In genomic region chr9:127154390-127155191, GRCh38 we compare ENCODE assay signal across 8 cellular contexts. TPM values are rescaled to one million over a fixed set of nuclear protein-coding genes. Genes with fewer than 3 reads are reported as not detected.
DNase-seq lines count a peak whose midpoint lies in the region; ATAC-seq and TF ChIP-seq lines count a peak whose summit lies in the region.

No MANE protein-coding gene starts in this region.

- H3K9me3 ChIP-seq in Karpas-422 (ENCODE audit: low read length) (no peaks in the 10 kb centered on the region), parathyroid adenoma (ENCODE audit: control insufficient read depth, low read length) (no peaks in the 10 kb centered on the region), thyroid gland (no peaks in the 10 kb centered on the region), trophoblast cell (ENCODE audit: insufficient read depth, low read depth, low read length) (no peaks in the 10 kb centered on the region)

- no peaks in the 10 kb centered on the region for H3K9me2 ChIP-seq in Karpas-422 (replicated peaks; ENCODE audit: insufficient read depth, low read length)

- H3K27ac ChIP-seq in Karpas-422 (ENCODE audit: low read length) (no peak overlapping the region), parathyroid adenoma (no peak overlapping the region), thyroid gland (no peak overlapping the region), trophoblast cell (ENCODE audit: low read depth, low read length) (no peak overlapping the region)

- H4K91ac ChIP-seq in trophoblast cell (ENCODE audit: low read depth, low read length) = no peak overlapping the region

- H3K4ac ChIP-seq in trophoblast cell (ENCODE audit: low read depth, low read length) = no peak overlapping the region

- no peak for ATAC-seq in HG03432 (IDR thresholded peaks at IDR 0.05; ENCODE audit: unreplicated experiment)

- H2AFZ ChIP-seq in Karpas-422 (ENCODE audit: low read length) = no peak overlapping the region
- no peak overlapping the region for H2AFZ ChIP-seq in parathyroid adenoma
- no peak overlapping the region for H2AFZ ChIP-seq in trophoblast cell (ENCODE audit: insufficient read depth, low read length, poor library complexity)

- no peaks in the 10 kb centered on the region for H3K79me1 ChIP-seq in trophoblast cell (ENCODE audit: low read length)

- H2BK120ac ChIP-seq in trophoblast cell (ENCODE audit: insufficient read depth, low read length, poor library complexity) = no peak overlapping the region

- no peak overlapping the region for H4K8ac ChIP-seq in trophoblast cell (ENCODE audit: low read depth, low read length)

- H3K79me2 ChIP-seq in Karpas-422 (ENCODE audit: low read length) (no peaks in the 10 kb centered on the region), parathyroid adenoma (no peaks in the 10 kb centered on the region), trophoblast cell (ENCODE audit: control insufficient read depth, insufficient read depth, low read length, poor library complexity) (no peaks in the 10 kb centered on the region)

- no peak overlapping the region for H2BK12ac ChIP-seq in trophoblast cell (ENCODE audit: low read length)

- H3K4me1 ChIP-seq in Karpas-422 (ENCODE audit: low read length) (peaks cover 9% of the 10 kb centered on the region), parathyroid adenoma (no peaks in the 10 kb centered on the region), thyroid gland (peaks cover 4 to 5% of the 10 kb centered on the region in 2 donors), trophoblast cell (ENCODE audit: control insufficient read depth in 1 of 2, insufficient read depth in 2 of 2, low read length in 2 of 2) (peaks cover 0 to 7% of the 10 kb centered on the region in 2 experiments)

- TF ChIP-seq CTCF in GM13977 (IDR thresholded peaks at IDR 0.05; ENCODE audit: extremely low read depth, insufficient read depth, missing control alignments) (no peak), parathyroid adenoma (IDR thresholded peaks at IDR 0.05) (no peak), thyroid gland (IDR thresholded peaks at IDR 0.05) (no peak)

- H3K14ac ChIP-seq in trophoblast cell (ENCODE audit: low read length) = no peak overlapping the region

- WGBS in thyroid gland, 2 donors = 57 to 58% methylated on average over 13 of the region's 13 CpGs
- WGBS in trophoblast cell (ENCODE audit: extremely low coverage, insufficient coverage, insufficient read length) = no CpG with 5 or more reads among the region's 13 CpGs

- H3K36me3 ChIP-seq in Karpas-422 (ENCODE audit: insufficient read depth, low read length) (no peaks in the 10 kb centered on the region), parathyroid adenoma (ENCODE audit: control insufficient read depth, insufficient read depth, low read length) (no peaks in the 10 kb centered on the region), thyroid gland (no peaks in the 10 kb centered on the region), trophoblast cell (ENCODE audit: control insufficient read depth in 1 of 2, insufficient read depth in 2 of 2, low read length in 2 of 2) (no peaks in the 10 kb centered on the region)

- H4K20me1 ChIP-seq in Karpas-422 (ENCODE audit: insufficient read depth, low read depth, low read length) = 0 out of 2 replicates have a peak, but pooled peaks cover 14% of the 10 kb centered on the region

- H3K9ac ChIP-seq in Karpas-422 (ENCODE audit: low read length) (no peak overlapping the region), parathyroid adenoma (no peak overlapping the region), trophoblast cell (ENCODE audit: low read length) (no peak overlapping the region)

- in situ Hi-C loops in GM13977 (cut with MboI; ENCODE audit: low pct_unique_long_range_greater_than_20kb, low sequenced_read_pairs, unreplicated experiment) = no loop called here

- no peak overlapping the region for H3K18ac ChIP-seq in trophoblast cell (ENCODE audit: low read length)

- H3K4me3 ChIP-seq in Karpas-422 (ENCODE audit: low read length) (no peak overlapping the region), parathyroid adenoma (ENCODE audit: low read depth, low read length) (no peak overlapping the region), thyroid gland (replicated peaks in 1 of 3) (no peak overlapping the region), trophoblast cell (ENCODE audit: low read depth, low read length) (no peak overlapping the region)

- H3K27me3 ChIP-seq in Karpas-422 (ENCODE audit: low read length) (no peaks in the 10 kb centered on the region), parathyroid adenoma (ENCODE audit: control insufficient read depth, insufficient read depth, low read length) (no peaks in the 10 kb centered on the region), thyroid gland (no peaks in the 10 kb centered on the region), trophoblast cell (ENCODE audit: insufficient read depth, low read length) (no peaks in the 10 kb centered on the region)

- intact Hi-C loops in thyroid gland (cut with DNase I) = no loop called here

- H3K23ac ChIP-seq in trophoblast cell (ENCODE audit: low read length) = no peak overlapping the region

- H2AK5ac ChIP-seq in trophoblast cell (ENCODE audit: low read length) = no peak overlapping the region

- DNase-seq in GM13977 (ENCODE audit: low spot score) (peak; percentile 46), Karpas-422 (no peak), dermis blood vessel endothelial cell (peak; percentile 65), GF-D8 (lab: John Stamatoyannopoulos, UW) (no peak), thyroid gland (no peak), trophoblast cell (no peak)

- TF ChIP-seq POLR2A in thyroid gland (IDR thresholded peaks at IDR 0.05) = no peak

- peak overlapping the region; percentile 0 for H3K4me2 ChIP-seq in Karpas-422 (ENCODE audit: low read depth, low read length, poor library complexity, severe bottlenecking)
- peak overlapping the region; percentile 32 for H3K4me2 ChIP-seq in parathyroid adenoma (ENCODE audit: low read length)
- H3K4me2 ChIP-seq in trophoblast cell (ENCODE audit: low read length) = no peak overlapping the region

- no peak overlapping the region for H2BK5ac ChIP-seq in trophoblast cell (ENCODE audit: low read depth, low read length, poor library complexity)

- no peak overlapping the region for H4K12ac ChIP-seq in trophoblast cell (ENCODE audit: low read depth, low read length)

RNA-seq across cellular contexts. Expression of gene ANGPTL2, which starts 32.2 kb away (rescaled TPM):
- not detected in 2 replicates for total RNA-seq in Karpas-422 (2014; rRNA removed; shearing (Covaris generic); ENCODE audit: low replicate concordance)
- total RNA-seq in dermis blood vessel endothelial cell = 12.3 and 14.9 TPM in 2 replicates
- total RNA-seq in thyroid gland = 10 to 100 TPM in 2 of 4 donors, 1 to 10 TPM in 2; 5.9 to 12.6 (median 8.7) TPM
- polyA plus RNA-seq in trophoblast cell (2013) = 2.9 and 3.5 TPM in 2 replicates

Comparison
In these comparisons a context has a peak if more than half of its experiments do, and no peak if none do; other contexts are left out.
1. DNase-seq: peak in GM13977 (single experiment) and dermis blood vessel endothelial cell (single experiment); none in Karpas-422 (single experiment), GF-D8 (single experiment), thyroid gland (0 of 2) and trophoblast cell (0 of 2).